In genomic region chr6:124551711-124552233, GRCh38 we compare ENCODE assay signal across 30 cellular contexts.
"Had no signal": no experiment of that assay in that cellular context is flagged by ENCODE, and none has a peak within 500 bp of the region (broad histone marks: within the 10 kb centered on the region; RNA-seq: fewer than 3 reads in every experiment).

No MANE protein-coding gene starts in this region.

- H3K4me1 ChIP-seq: SJCRH30 had no signal

- DNase-seq: activated CD4-positive, alpha-beta memory T cell treated with anti-CD3 and anti-CD28 coated beads for 36 hours; activated CD4-positive, alpha-beta T cell treated with anti-CD3 and anti-CD28 coated beads for 1 hour; activated CD4-positive, alpha-beta T cell treated with anti-CD3 and anti-CD28 coated beads, Interleukin-2, amount 10 ng/mL, durations not matched to agents 7 days and 5 days; activated CD8-positive, alpha-beta memory T cell treated with anti-CD3 and anti-CD28 coated beads for 24 hours; activated effector memory CD4-positive, alpha-beta T cell treated with anti-CD3 and anti-CD28 coated beads, Interleukin-2, amount 50 U/mL, for 16 hours; activated naive CD4-positive, alpha-beta T cell treated with Interleukin-2 at 50 U/mL for 16 hours; activated naive CD8-positive, alpha-beta T cell treated with anti-CD3 and anti-CD28 coated beads, Interleukin-2, amount 50 U/mL, for 24 hours; activated T-cell treated with anti-CD3 and anti-CD28 coated beads, Interleukin-2, amount 50 U/mL, for 4 hours; amygdala; cerebellar nuclear complex; Kasumi-1; NCI-H1092 treated with DMSO at 0.1 percent for 48 hours; NCI-H1417 treated with DMSO at 0.1 percent for 48 hours; NCI-H1694; NCI-H2029; NCI-H2107; NCI-H2171 treated with DMSO at 0.1 percent for 48 hours; NCI-H345; NCI-H510A; NCI-H526 treated with DMSO at 0.1 percent for 48 hours; NCI-H82; NK-92 treated with Interleukin-12 subunit alpha and Interleukin-12 subunit beta, amount 100 ng/mL, for 24 hours; Right ventricle myocardium superior; SJCRH30; SK-N-SH; SW 1271 had no signal

- H3K9me3 ChIP-seq: SJCRH30, SK-N-SH had no signal

- H3K27ac ChIP-seq: RWPE1, SJCRH30 had no signal

- H3K27me3 ChIP-seq: SJCRH30 had no signal

- H3K36me3 ChIP-seq: SJCRH30 had no signal

- H3K4me3 ChIP-seq: K562, SJCRH30 had no signal

- ATAC-seq: activated naive CD4-positive, alpha-beta T cell treated with anti-CD3 and anti-CD28 coated beads, Interleukin-2, amount 50 U/mL, for 72 hours; activated naive CD8-positive, alpha-beta T cell treated with anti-CD3 and anti-CD28 coated beads, Interleukin-2, amount 50 U/mL, for 24 hours; activated T-cell treated with anti-CD3 and anti-CD28 coated beads, Interleukin-2, amount 50 U/mL, for 4 hours; K562; WTC11 had no signal
